22 cellular contexts compared by ENCODE assay signal in the genomic region with DNA sequence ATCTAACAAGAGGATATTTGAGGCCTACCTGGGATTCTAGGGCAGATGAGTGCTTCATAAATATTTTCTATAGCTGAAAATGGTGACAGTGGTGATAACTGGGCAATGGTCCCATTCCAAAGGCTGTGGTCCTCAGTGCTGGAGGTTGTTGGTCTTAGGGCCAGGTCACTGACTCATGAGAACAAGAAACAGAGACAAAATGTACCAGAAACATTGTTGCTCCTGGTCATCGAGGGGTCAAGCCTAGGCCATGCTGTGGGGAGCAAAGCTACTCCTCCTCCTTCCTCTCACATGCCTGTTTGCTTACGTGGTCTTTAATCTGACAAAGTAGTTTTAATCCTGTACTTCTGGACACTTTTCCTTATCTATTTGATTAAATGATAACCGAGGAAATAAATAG. TPM values are rescaled to one million over a fixed set of nuclear protein-coding genes. Genes with fewer than 3 reads are reported as not detected.
DNase-seq lines count a peak whose midpoint lies in the region; ATAC-seq, FAIRE-seq and TF ChIP-seq lines count a peak whose summit lies in the region.
"Had no signal": no experiment of that assay in that cellular context is flagged by ENCODE, and none has a peak within 500 bp of the region (broad histone marks: within the 10 kb centered on the region; RNA-seq: fewer than 3 reads in every experiment).

No MANE protein-coding gene starts in this region.

- no peaks in the 10 kb centered on the region for H3K9me3 ChIP-seq in right cardiac atrium (ENCODE audit: control insufficient read depth, low read length)
- H3K9me3 ChIP-seq in heart left ventricle = no peaks in the 10 kb centered on the region
- no peaks in the 10 kb centered on the region for H3K9me3 ChIP-seq in kidney (ENCODE audit: control insufficient read depth in 1 of 2, low read length in 2 of 2)
- H3K9me3 ChIP-seq: MG63 had no signal

- ATAC-seq in right cardiac atrium = peak; percentile 68 to 80
- no peak for ATAC-seq in heart left ventricle
- ATAC-seq in sciatic nerve = peak; percentile 62
- no peak for ATAC-seq in GM18873 (IDR thresholded peaks at IDR 0.05; ENCODE audit: low FRiP score, unreplicated experiment)
- ATAC-seq in activated naive CD4-positive, alpha-beta T cell treated with anti-CD3 and anti-CD28 coated beads, Interleukin-2, amount 50 U/mL, for 72 hours = no peak

- intact Hi-C loops in right cardiac atrium (cut with DNase I) (no loop called here), heart left ventricle (cut with DNase I) (loop anchor here in 1 of 10 donors (5.0 kb wide), 1 partner anchor 35 kb away; no protein-coding TSS in a partner anchor), kidney (cut with DNase I) (no loop called here), sciatic nerve (cut with DNase I) (no loop called here)

- DNase-seq in right cardiac atrium (no peak), heart left ventricle (no peak), kidney (peak; percentile 81), sciatic nerve (ENCODE audit: low spot score) (no peak), GM03348 (ENCODE audit: low spot score) (no peak), GM19238 (ENCODE audit: insufficient read length, low spot score) (no peak)
- DNase-seq in activated naive CD4-positive, alpha-beta T cell treated with anti-CD3 and anti-CD28 coated beads, Interleukin-2, amount 50 U/mL, for 72 hours (ENCODE audit: low spot score in 2 of 2) = no peak
- DNase-seq: CD4-positive, CD25-positive, alpha-beta regulatory T cell; EL; GF-D8; Kasumi-1; MG63; NCI-H1417; NCI-H187; NCI-H2107; NCI-H446 treated with DMSO at 0.1 percent for 48 hours; NCI-H526 treated with DMSO at 0.1 percent for 48 hours; OCI-M1; Right ventricle myocardium superior had no signal

- H3K36me3 ChIP-seq in heart left ventricle = no peaks in the 10 kb centered on the region
- no peaks in the 10 kb centered on the region for H3K36me3 ChIP-seq in kidney (ENCODE audit: control insufficient read depth in 1 of 2, insufficient read depth in 2 of 2, low read length in 2 of 2)
- H3K36me3 ChIP-seq: MG63 had no signal

- H3K27me3 ChIP-seq in right cardiac atrium (ENCODE audit: control insufficient read depth, insufficient read depth) (no peaks in the 10 kb centered on the region), heart left ventricle (no peaks in the 10 kb centered on the region)
- H3K27me3 ChIP-seq: MG63 had no signal

- TF ChIP-seq CTCF in heart left ventricle (IDR thresholded peaks at IDR 0.05) (no peak), kidney (IDR thresholded peaks at IDR 0.05; ENCODE audit: borderline replicate concordance, extremely low read depth, insufficient read depth) (no peak)

- WGBS in right cardiac atrium = 63% methylated on average over 3 of the region's 3 CpGs
- 68 to 85% (median 79%) methylated on average over 3 of the region's 3 CpGs for WGBS in heart left ventricle, 4 donors

- H3K9ac ChIP-seq in kidney (ENCODE audit: low read length in 2 of 2) = no peak overlapping the region

- H3K27ac ChIP-seq in right cardiac atrium (ENCODE audit: low read length) (peak overlapping the region; percentile 32), heart left ventricle (peak overlapping the region in 1 of 12 donors; percentile 0), kidney (ENCODE audit: low read depth in 2 of 2, low read length in 2 of 2) (no peak overlapping the region)

- no peaks in the 10 kb centered on the region for H3K36me3 Mint-ChIP-seq in activated naive CD4-positive, alpha-beta T cell treated with anti-CD3 and anti-CD28 coated beads, Interleukin-2, amount 50 U/mL, for 72 hours

- H3K9me3 Mint-ChIP-seq in activated naive CD4-positive, alpha-beta T cell treated with anti-CD3 and anti-CD28 coated beads, Interleukin-2, amount 50 U/mL, for 72 hours = no peaks in the 10 kb centered on the region
- H3K9me3 Mint-ChIP-seq: CD4-positive, CD25-positive, alpha-beta regulatory T cell had no signal

- H3K4me3 ChIP-seq in right cardiac atrium (ENCODE audit: low read length) = no peak overlapping the region
- H3K4me3 ChIP-seq in heart left ventricle = no peak overlapping the region
- no peak overlapping the region for H3K4me3 ChIP-seq in kidney (ENCODE audit: low read length in 2 of 2)
- H3K4me3 ChIP-seq: MG63 had no signal

- FAIRE-seq in kidney (lab: Jason Lieb, UNC) = no peak
- FAIRE-seq: A204.1, RCC 7860 had no signal

- no peak overlapping the region for H3K27ac Mint-ChIP-seq in activated naive CD4-positive, alpha-beta T cell treated with anti-CD3 and anti-CD28 coated beads, Interleukin-2, amount 50 U/mL, for 72 hours
- H3K27ac Mint-ChIP-seq: CD4-positive, CD25-positive, alpha-beta regulatory T cell had no signal

- TF ChIP-seq POLR2A in heart left ventricle (IDR thresholded peaks at IDR 0.05) = no peak

- H3K4me1 ChIP-seq in right cardiac atrium (ENCODE audit: control insufficient read depth, insufficient read depth, low read length) = peaks cover 2% of the 10 kb centered on the region
- peaks cover 0 to 15% (median 0%) of the 10 kb centered on the region in 12 donors for H3K4me1 ChIP-seq in heart left ventricle
- peaks cover 11 to 13% of the 10 kb centered on the region in 2 donors for H3K4me1 ChIP-seq in kidney (ENCODE audit: control insufficient read depth in 1 of 2, insufficient read depth in 1 of 2, low read depth in 1 of 2, low read length in 2 of 2)

RNA-seq across cellular contexts. Expression of a gene that starts 33.8 kb away (rescaled TPM):
- total RNA-seq in right cardiac atrium = 10 to 100 TPM in 2 of 4 donors, 1 to 10 TPM in 2; 9.6 to 10.9 (median 10.2) TPM
- polyA plus RNA-seq in right cardiac atrium = 15.0 TPM
- 1 to 10 TPM; 5.7 to 9.2 (median 7.4) TPM for total RNA-seq in heart left ventricle
- 10 to 100 TPM; 10.2 to 15.1 TPM for polyA plus RNA-seq in heart left ventricle
- total RNA-seq in kidney = 17.9 TPM
- polyA plus RNA-seq in kidney (ENCODE audit: insufficient read depth, low read depth, low replicate concordance) = 34.8 TPM
- total RNA-seq in sciatic nerve = 10.1 TPM
- total RNA-seq in activated naive CD4-positive, alpha-beta T cell treated with anti-CD3 and anti-CD28 coated beads, Interleukin-2, amount 50 U/mL, for 72 hours = 10 to 100 TPM; 20.2 to 25.5 TPM

RNA-seq across cellular contexts. Expression of a gene that starts 34.2 kb away (rescaled TPM):
- total RNA-seq in right cardiac atrium (10 to 100 TPM; 18.3 to 22.2 (median 21.1) TPM), heart left ventricle (10 to 100 TPM; 13.8 to 24.6 (median 18.2) TPM), kidney (37.2 TPM), sciatic nerve (44.0 TPM)
- polyA plus RNA-seq in right cardiac atrium (8.0 TPM), heart left ventricle (10 to 100 TPM in 1 of 2 donors, 1 to 10 TPM in 1; 6.2 to 12.7 TPM), kidney (ENCODE audit: insufficient read depth, low read depth, low replicate concordance) (16.8 TPM)
- total RNA-seq in activated naive CD4-positive, alpha-beta T cell treated with anti-CD3 and anti-CD28 coated beads, Interleukin-2, amount 50 U/mL, for 72 hours = 10 to 100 TPM; 36.6 TPM

RNA-seq across cellular contexts. Expression of a gene that starts 48.4 kb away (rescaled TPM):
- total RNA-seq in right cardiac atrium = 1 to 10 TPM; 4.1 to 8.1 (median 6.3) TPM
- 1.3 TPM for polyA plus RNA-seq in right cardiac atrium
- 10 to 100 TPM in 1 of 9 donors, 1 to 10 TPM in 8; 1.2 to 11.7 (median 1.6) TPM for total RNA-seq in heart left ventricle
- 1 to 10 TPM in 1 of 2 donors, under 1 TPM in 1; 0.50 to 3.1 TPM for polyA plus RNA-seq in heart left ventricle
- 17.0 TPM for total RNA-seq in kidney
- 7.1 TPM for polyA plus RNA-seq in kidney (ENCODE audit: insufficient read depth, low read depth, low replicate concordance)
- total RNA-seq in sciatic nerve = 56.4 TPM
- total RNA-seq in activated naive CD4-positive, alpha-beta T cell treated with anti-CD3 and anti-CD28 coated beads, Interleukin-2, amount 50 U/mL, for 72 hours = 10 to 100 TPM; 11.6 to 18.3 TPM

Comparison
In these comparisons a context has a peak if more than half of its experiments do, and no peak if none do; other contexts are left out.
1. ATAC-seq: peak in right cardiac atrium (2 of 2) and sciatic nerve (single experiment); none in heart left ventricle (0 of 4), GM18873 (single experiment) and activated naive CD4-positive, alpha-beta T cell treated with anti-CD3 and anti-CD28 coated beads, Interleukin-2, amount 50 U/mL, for 72 hours (0 of 2).